ENCODE assay signal across 9 cellular contexts in genomic region chr11:101127348-101127698, GRCh38. TPM values are rescaled to one million over a fixed set of nuclear protein-coding genes. Genes with fewer than 3 reads are reported as not detected.
DNase-seq lines count a peak whose midpoint lies in the region; ATAC-seq and TF ChIP-seq lines count a peak whose summit lies in the region.
"Had no signal": no experiment of that assay in that cellular context is flagged by ENCODE, and none has a peak within 500 bp of the region (broad histone marks: within the 10 kb centered on the region; RNA-seq: fewer than 3 reads in every experiment).

No MANE protein-coding gene starts in this region.

- peak overlapping the region; percentile 33 to 47 for H3K4me3 ChIP-seq in Panc1 (ENCODE audit: low read depth in 2 of 2, low read length in 2 of 2)

- CTCF ChIA-PET in Panc1 (lab: Charles Lee), result no interaction called here

- TF ChIP-seq CTCF in Panc1 (IDR thresholded peaks at IDR 0.05) (no peak), omental fat pad (IDR thresholded peaks at IDR 0.05) (no peak)

- BruUV-seq in Panc1 (replicated peaks; lab: Mats Ljungman, UMichigan), result no TSS peak

- DNase-seq in AG20443 (ENCODE audit: low spot score) (peak; percentile 49), Panc1 (ENCODE audit: low read depth, low spot score) (no peak), Right ventricle myocardium inferior (ENCODE audit: missing footprints) (peak; percentile 64), omental fat pad (ENCODE audit: low spot score) (no peak), NCI-H2171 (lab: John Stamatoyannopoulos, UW) (no peak), NCI-H526 treated with DMSO at 0.1 percent for 48 hours (lab: John Stamatoyannopoulos, UW) (no peak)
- no peak for DNase-seq in activated naive CD4-positive, alpha-beta T cell treated with anti-CD3 and anti-CD28 coated beads, Interleukin-2, amount 50 U/mL, for 16 hours
- DNase-seq: substantia nigra had no signal

- peak; percentile 49; the same call in 1 of the 2 replicates for ATAC-seq in Panc1
- peak; percentile 69 for ATAC-seq in Right ventricle myocardium inferior
- peak; percentile 73 for ATAC-seq in omental fat pad (ENCODE audit: low FRiP score)
- ATAC-seq in GM18519 (IDR thresholded peaks at IDR 0.05; ENCODE audit: low FRiP score, unreplicated experiment), result no peak

- H3K9me3 ChIP-seq in Panc1 (ENCODE audit: control insufficient read depth, insufficient read depth, low read depth, low read length), result no peaks in the 10 kb centered on the region

- intact Hi-C loops in Panc1 (cut with micrococcal nuclease; ENCODE audit: unreplicated experiment), result no loop called here
- intact Hi-C loops in Right ventricle myocardium inferior (cut with DNase I), result loop anchor here (5.0 kb wide), 2 partner anchors 130 to 145 kb away; no protein-coding TSS in a partner anchor

- no peaks in the 10 kb centered on the region; the same call in 1 of the 2 replicates for H3K4me1 ChIP-seq in Panc1 (ENCODE audit: control insufficient read depth, insufficient read depth, low read length)

- H3K36me3 ChIP-seq in Panc1 (ENCODE audit: control insufficient read depth, insufficient read depth, low read length), result no peaks in the 10 kb centered on the region

- H3K27me3 ChIP-seq in Panc1 (ENCODE audit: control insufficient read depth, insufficient read depth, low read length), result peaks cover 55% of the 10 kb centered on the region

- in situ Hi-C loops in Panc1 (cut with HindIII; ENCODE audit: low pct_unique_long_range_greater_than_20kb, low sequenced_read_pairs), result no loop called here

- no peak overlapping the region for H3K27ac ChIP-seq in Panc1 (ENCODE audit: low read length)

- POLR2A ChIA-PET in Panc1 (lab: Charles Lee), result no interaction called here

RNA-seq across cellular contexts. Expression of gene PGR, which starts 2.3 kb away (rescaled TPM):
- total RNA-seq in Panc1 (2021; ENCODE audit: unreplicated experiment) (not detected), Right ventricle myocardium inferior (6.6 TPM), omental fat pad (1 to 10 TPM in 3 of 4 donors, under 1 TPM in 1; 0.60 to 2.4 (median 1.3) TPM)
- polyA plus RNA-seq in Panc1 (2012; ENCODE audit: insufficient read length), result not detected

Comparison
In these comparisons a context has a peak if more than half of its experiments do, and no peak if none do; other contexts are left out.
1. DNase-seq: peak in AG20443 (single experiment) and Right ventricle myocardium inferior (single experiment); none in Panc1 (single experiment), omental fat pad (single experiment), NCI-H2171 (single experiment), NCI-H526 treated with DMSO at 0.1 percent for 48 hours (single experiment) and activated naive CD4-positive, alpha-beta T cell treated with anti-CD3 and anti-CD28 coated beads, Interleukin-2, amount 50 U/mL, for 16 hours (single experiment).